Comparison of ENCODE assay signal across 1 cellular context in the genomic region with DNA sequence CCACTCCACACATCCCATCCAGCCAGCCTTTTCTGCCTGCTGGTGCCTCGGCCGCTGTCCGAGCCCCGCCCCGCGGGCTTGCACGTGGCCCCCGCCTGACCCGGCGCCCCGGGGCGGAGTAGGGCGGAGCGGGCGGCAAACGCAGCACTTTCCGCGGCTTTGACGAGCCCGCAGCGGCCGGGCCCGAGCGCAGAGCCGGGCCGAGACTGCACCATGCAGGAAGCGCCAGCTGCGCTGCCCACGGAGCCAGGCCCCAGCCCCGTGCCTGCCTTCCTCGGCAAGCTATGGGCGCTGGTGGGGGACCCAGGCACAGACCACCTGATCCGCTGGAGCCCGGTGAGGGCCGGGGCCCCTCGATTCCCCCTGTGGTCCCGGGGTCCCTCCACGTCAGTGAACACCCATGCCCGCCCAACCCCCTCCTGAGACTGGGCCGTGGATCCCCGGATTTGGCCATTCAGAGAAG.
TF ChIP-seq lines count a peak whose summit lies in the region.

A gene with protein sequence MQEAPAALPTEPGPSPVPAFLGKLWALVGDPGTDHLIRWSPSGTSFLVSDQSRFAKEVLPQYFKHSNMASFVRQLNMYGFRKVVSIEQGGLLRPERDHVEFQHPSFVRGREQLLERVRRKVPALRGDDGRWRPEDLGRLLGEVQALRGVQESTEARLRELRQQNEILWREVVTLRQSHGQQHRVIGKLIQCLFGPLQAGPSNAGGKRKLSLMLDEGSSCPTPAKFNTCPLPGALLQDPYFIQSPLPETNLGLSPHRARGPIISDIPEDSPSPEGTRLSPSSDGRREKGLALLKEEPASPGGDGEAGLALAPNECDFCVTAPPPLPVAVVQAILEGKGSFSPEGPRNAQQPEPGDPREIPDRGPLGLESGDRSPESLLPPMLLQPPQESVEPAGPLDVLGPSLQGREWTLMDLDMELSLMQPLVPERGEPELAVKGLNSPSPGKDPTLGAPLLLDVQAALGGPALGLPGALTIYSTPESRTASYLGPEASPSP (plus strand): TSS at position 147 of the 463 bp plus-strand sequence. CDS start 67 bp downstream, at position 214.

TF ChIP-seq in HepG2, 621 proteins besides CTCF, POLR2A, EP300 and RAD21 (continued from another document and continues in another):
- TF ChIP-seq PAWR (CRISPR knock-in tag; IDR thresholded peaks at IDR 0.05; ENCODE audit: borderline replicate concordance) (no peak), ZNF496 (CRISPR knock-in tag; IDR thresholded peaks at IDR 0.05; ENCODE audit: insufficient replicate concordance) (no peak), SP5 (CRISPR knock-in tag; IDR thresholded peaks at IDR 0.05; ENCODE audit: borderline replicate concordance, low read depth) (peak; percentile 100), MAFK (conservative IDR thresholded peaks at IDR 0.05 in 1 of 2, IDR thresholded peaks at IDR 0.05 in 1 of 2; ENCODE audit: low read length in 2 of 2) (no peak), SRY (CRISPR knock-in tag; IDR thresholded peaks at IDR 0.05) (peak; percentile 87; the same call in 1 of the 2 replicates), ELF3 (CRISPR knock-in tag; IDR thresholded peaks at IDR 0.05) (peak; percentile 87), ZNF256 (CRISPR knock-in tag; conservative IDR thresholded peaks at IDR 0.05) (0 out of 2 replicates have a peak, but pooled peaks have one; percentile 65), ZSCAN12 (CRISPR knock-in tag; IDR thresholded peaks at IDR 0.05) (peak; percentile 77; the same call in 1 of the 2 replicates), ZNF430 (CRISPR knock-in tag; IDR thresholded peaks at IDR 0.05) (peak; percentile 59), GABPB1 (CRISPR knock-in tag; IDR thresholded peaks at IDR 0.05) (peak; percentile 74), ZNF33B (CRISPR knock-in tag; IDR thresholded peaks at IDR 0.05) (peak; percentile 92), ARNTL (CRISPR knock-in tag; IDR thresholded peaks at IDR 0.05) (peak; percentile 98), LCORL (IDR thresholded peaks at IDR 0.05) (no peak), LCORL (CRISPR knock-in tag; IDR thresholded peaks at IDR 0.05) (peak; percentile 62; the same call in 1 of the 2 replicates), ZNF790 (CRISPR knock-in tag; IDR thresholded peaks at IDR 0.05; ENCODE audit: borderline replicate concordance) (no peak; the same call in 1 of the 2 replicates), PAF1 (CRISPR knock-in tag; IDR thresholded peaks at IDR 0.05) (no peak), SNAI1 (CRISPR knock-in tag; IDR thresholded peaks at IDR 0.05; ENCODE audit: borderline replicate concordance) (no peak), ATRX (CRISPR knock-in tag; IDR thresholded peaks at IDR 0.05; ENCODE audit: borderline replicate concordance) (no peak), FLYWCH1 (CRISPR knock-in tag; IDR thresholded peaks at IDR 0.05) (no peak), AGO1 (IDR thresholded peaks at IDR 0.05; ENCODE audit: low read depth, low read length, poor library complexity, severe bottlenecking) (peak; percentile 82), ZMAT3 (CRISPR knock-in tag; conservative IDR thresholded peaks at IDR 0.05) (peak; percentile 88), MYNN (CRISPR knock-in tag; IDR thresholded peaks at IDR 0.05; ENCODE audit: low read depth) (no peak), ZNF761 (CRISPR knock-in tag; conservative IDR thresholded peaks at IDR 0.05) (0 out of 2 replicates have a peak, but pooled peaks have one; percentile 37), ZNF747 (CRISPR knock-in tag; IDR thresholded peaks at IDR 0.05; ENCODE audit: borderline replicate concordance) (0 out of 2 replicates have a peak, but pooled peaks have one; percentile 24)
- TF ChIP-seq, protein P1, sequence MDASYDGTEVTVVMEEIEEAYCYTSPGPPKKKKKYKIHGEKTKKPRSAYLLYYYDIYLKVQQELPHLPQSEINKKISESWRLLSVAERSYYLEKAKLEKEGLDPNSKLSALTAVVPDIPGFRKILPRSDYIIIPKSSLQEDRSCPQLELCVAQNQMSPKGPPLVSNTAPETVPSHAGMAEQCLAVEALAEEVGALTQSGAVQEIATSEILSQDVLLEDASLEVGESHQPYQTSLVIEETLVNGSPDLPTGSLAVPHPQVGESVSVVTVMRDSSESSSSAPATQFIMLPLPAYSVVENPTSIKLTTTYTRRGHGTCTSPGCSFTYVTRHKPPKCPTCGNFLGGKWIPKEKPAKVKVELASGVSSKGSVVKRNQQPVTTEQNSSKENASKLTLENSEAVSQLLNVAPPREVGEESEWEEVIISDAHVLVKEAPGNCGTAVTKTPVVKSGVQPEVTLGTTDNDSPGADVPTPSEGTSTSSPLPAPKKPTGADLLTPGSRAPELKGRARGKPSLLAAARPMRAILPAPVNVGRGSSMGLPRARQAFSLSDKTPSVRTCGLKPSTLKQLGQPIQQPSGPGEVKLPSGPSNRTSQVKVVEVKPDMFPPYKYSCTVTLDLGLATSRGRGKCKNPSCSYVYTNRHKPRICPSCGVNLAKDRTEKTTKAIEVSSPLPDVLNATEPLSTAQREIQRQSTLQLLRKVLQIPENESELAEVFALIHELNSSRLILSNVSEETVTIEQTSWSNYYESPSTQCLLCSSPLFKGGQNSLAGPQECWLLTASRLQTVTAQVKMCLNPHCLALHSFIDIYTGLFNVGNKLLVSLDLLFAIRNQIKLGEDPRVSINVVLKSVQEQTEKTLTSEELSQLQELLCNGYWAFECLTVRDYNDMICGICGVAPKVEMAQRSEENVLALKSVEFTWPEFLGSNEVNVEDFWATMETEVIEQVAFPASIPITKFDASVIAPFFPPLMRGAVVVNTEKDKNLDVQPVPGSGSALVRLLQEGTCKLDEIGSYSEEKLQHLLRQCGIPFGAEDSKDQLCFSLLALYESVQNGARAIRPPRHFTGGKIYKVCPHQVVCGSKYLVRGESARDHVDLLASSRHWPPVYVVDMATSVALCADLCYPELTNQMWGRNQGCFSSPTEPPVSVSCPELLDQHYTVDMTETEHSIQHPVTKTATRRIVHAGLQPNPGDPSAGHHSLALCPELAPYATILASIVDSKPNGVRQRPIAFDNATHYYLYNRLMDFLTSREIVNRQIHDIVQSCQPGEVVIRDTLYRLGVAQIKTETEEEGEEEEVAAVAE (CRISPR knock-in tag; IDR thresholded peaks at IDR 0.05; ENCODE audit: borderline replicate concordance), result peak; percentile 34; the same call in 1 of the 2 replicates
- TF ChIP-seq, protein P2, sequence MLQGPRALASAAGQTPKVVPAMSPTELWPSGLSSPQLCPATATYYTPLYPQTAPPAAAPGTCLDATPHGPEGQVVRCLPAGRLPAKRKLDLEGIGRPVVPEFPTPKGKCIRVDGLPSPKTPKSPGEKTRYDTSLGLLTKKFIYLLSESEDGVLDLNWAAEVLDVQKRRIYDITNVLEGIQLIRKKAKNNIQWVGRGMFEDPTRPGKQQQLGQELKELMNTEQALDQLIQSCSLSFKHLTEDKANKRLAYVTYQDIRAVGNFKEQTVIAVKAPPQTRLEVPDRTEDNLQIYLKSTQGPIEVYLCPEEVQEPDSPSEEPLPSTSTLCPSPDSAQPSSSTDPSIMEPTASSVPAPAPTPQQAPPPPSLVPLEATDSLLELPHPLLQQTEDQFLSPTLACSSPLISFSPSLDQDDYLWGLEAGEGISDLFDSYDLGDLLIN (CRISPR knock-in tag; IDR thresholded peaks at IDR 0.05; ENCODE audit: borderline replicate concordance), result peak; percentile 70; the same call in 1 of the 2 replicates
- TF ChIP-seq, protein P3, sequence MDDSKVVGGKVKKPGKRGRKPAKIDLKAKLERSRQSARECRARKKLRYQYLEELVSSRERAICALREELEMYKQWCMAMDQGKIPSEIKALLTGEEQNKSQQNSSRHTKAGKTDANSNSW (CRISPR knock-in tag; IDR thresholded peaks at IDR 0.05; ENCODE audit: borderline replicate concordance), result peak; percentile 80; the same call in 1 of the 2 replicates
- TF ChIP-seq, protein P4, sequence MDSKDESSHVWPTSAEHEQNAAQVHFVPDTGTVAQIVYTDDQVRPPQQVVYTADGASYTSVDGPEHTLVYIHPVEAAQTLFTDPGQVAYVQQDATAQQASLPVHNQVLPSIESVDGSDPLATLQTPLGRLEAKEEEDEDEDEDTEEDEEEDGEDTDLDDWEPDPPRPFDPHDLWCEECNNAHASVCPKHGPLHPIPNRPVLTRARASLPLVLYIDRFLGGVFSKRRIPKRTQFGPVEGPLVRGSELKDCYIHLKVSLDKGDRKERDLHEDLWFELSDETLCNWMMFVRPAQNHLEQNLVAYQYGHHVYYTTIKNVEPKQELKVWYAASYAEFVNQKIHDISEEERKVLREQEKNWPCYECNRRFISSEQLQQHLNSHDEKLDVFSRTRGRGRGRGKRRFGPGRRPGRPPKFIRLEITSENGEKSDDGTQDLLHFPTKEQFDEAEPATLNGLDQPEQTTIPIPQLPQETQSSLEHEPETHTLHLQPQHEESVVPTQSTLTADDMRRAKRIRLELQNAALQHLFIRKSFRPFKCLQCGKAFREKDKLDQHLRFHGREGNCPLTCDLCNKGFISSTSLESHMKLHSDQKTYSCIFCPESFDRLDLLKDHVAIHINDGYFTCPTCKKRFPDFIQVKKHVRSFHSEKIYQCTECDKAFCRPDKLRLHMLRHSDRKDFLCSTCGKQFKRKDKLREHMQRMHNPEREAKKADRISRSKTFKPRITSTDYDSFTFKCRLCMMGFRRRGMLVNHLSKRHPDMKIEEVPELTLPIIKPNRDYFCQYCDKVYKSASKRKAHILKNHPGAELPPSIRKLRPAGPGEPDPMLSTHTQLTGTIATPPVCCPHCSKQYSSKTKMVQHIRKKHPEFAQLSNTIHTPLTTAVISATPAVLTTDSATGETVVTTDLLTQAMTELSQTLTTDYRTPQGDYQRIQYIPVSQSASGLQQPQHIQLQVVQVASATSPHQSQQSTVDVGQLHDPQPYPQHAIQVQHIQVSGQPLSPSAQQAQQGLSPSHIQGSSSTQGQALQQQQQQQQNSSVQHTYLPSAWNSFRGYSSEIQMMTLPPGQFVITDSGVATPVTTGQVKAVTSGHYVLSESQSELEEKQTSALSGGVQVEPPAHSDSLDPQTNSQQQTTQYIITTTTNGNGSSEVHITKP (CRISPR knock-in tag; IDR thresholded peaks at IDR 0.05; ENCODE audit: low read depth), result no peak
- TF ChIP-seq, protein P5, sequence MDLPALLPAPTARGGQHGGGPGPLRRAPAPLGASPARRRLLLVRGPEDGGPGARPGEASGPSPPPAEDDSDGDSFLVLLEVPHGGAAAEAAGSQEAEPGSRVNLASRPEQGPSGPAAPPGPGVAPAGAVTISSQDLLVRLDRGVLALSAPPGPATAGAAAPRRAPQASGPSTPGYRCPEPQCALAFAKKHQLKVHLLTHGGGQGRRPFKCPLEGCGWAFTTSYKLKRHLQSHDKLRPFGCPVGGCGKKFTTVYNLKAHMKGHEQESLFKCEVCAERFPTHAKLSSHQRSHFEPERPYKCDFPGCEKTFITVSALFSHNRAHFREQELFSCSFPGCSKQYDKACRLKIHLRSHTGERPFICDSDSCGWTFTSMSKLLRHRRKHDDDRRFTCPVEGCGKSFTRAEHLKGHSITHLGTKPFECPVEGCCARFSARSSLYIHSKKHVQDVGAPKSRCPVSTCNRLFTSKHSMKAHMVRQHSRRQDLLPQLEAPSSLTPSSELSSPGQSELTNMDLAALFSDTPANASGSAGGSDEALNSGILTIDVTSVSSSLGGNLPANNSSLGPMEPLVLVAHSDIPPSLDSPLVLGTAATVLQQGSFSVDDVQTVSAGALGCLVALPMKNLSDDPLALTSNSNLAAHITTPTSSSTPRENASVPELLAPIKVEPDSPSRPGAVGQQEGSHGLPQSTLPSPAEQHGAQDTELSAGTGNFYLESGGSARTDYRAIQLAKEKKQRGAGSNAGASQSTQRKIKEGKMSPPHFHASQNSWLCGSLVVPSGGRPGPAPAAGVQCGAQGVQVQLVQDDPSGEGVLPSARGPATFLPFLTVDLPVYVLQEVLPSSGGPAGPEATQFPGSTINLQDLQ (CRISPR knock-in tag; IDR thresholded peaks at IDR 0.05), result peak; percentile 74; the same call in 1 of the 2 replicates
- TF ChIP-seq, protein P6, sequence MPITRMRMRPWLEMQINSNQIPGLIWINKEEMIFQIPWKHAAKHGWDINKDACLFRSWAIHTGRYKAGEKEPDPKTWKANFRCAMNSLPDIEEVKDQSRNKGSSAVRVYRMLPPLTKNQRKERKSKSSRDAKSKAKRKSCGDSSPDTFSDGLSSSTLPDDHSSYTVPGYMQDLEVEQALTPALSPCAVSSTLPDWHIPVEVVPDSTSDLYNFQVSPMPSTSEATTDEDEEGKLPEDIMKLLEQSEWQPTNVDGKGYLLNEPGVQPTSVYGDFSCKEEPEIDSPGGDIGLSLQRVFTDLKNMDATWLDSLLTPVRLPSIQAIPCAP (CRISPR knock-in tag; IDR thresholded peaks at IDR 0.05; ENCODE audit: low read depth), result 0 out of 2 replicates have a peak, but pooled peaks have one; percentile 75
- TF ChIP-seq, protein P7, sequence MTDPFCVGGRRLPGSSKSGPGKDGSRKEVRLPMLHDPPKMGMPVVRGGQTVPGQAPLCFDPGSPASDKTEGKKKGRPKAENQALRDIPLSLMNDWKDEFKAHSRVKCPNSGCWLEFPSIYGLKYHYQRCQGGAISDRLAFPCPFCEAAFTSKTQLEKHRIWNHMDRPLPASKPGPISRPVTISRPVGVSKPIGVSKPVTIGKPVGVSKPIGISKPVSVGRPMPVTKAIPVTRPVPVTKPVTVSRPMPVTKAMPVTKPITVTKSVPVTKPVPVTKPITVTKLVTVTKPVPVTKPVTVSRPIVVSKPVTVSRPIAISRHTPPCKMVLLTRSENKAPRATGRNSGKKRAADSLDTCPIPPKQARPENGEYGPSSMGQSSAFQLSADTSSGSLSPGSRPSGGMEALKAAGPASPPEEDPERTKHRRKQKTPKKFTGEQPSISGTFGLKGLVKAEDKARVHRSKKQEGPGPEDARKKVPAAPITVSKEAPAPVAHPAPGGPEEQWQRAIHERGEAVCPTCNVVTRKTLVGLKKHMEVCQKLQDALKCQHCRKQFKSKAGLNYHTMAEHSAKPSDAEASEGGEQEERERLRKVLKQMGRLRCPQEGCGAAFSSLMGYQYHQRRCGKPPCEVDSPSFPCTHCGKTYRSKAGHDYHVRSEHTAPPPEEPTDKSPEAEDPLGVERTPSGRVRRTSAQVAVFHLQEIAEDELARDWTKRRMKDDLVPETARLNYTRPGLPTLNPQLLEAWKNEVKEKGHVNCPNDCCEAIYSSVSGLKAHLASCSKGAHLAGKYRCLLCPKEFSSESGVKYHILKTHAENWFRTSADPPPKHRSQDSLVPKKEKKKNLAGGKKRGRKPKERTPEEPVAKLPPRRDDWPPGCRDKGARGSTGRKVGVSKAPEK (CRISPR knock-in tag; IDR thresholded peaks at IDR 0.05; ENCODE audit: borderline replicate concordance), result no peak
